8 cellular contexts compared by ENCODE assay signal in genomic region chr9:65675589-65676021, GRCh38. TPM values are rescaled to one million over a fixed set of nuclear protein-coding genes. Genes with fewer than 3 reads are reported as not detected.
DNase-seq lines count a peak whose midpoint lies in the region; ATAC-seq, FAIRE-seq and TF ChIP-seq lines count a peak whose summit lies in the region.
"Not testable (repeated sequence)": the region's sequence is repeated elsewhere in the genome, so short reads cannot be mapped to it uniquely, and the experiment has no call there.

ZNG1E (plus strand) TSS chr9:65675928; CDS start chr9:65675977, 49 bp downstream.

- H3K9me3 ChIP-seq in Peyer's patch = not testable (repeated sequence)

- not testable (repeated sequence) for H3K36me3 ChIP-seq in Peyer's patch; bronchial epithelial cell (ENCODE audit: control insufficient read depth, insufficient read depth, low read length)

- DNase-seq in Peyer's patch (peak; percentile 60 to 91 (median 62)), bronchial epithelial cell (ENCODE audit: low read depth) (peak; percentile 76), Right ventricle myocardium inferior (ENCODE audit: missing footprints) (peak; percentile 70), myocyte (ENCODE audit: low read depth) (peak; percentile 13), ureter (ENCODE audit: low spot score) (peak; percentile 78)
- peak; percentile 28 for DNase-seq in activated CD8-positive, alpha-beta memory T cell treated with anti-CD3 and anti-CD28 coated beads, Interleukin-2, amount 50 U/mL, for 1 hour (ENCODE audit: extremely low read depth)
- peak; percentile 23 to 39 for DNase-seq in stimulated activated CD4-positive, alpha-beta T cell treated with anti-CD3 and anti-CD28 coated beads, Interleukin-1b, Interleukin-23, amount 100 ng/mL, for 1 hour (ENCODE audit: low read depth in 2 of 2)

- peak within 1 kb of the TSS; percentile 63 to 82 (median 66) for H3K27ac ChIP-seq in Peyer's patch

- FAIRE-seq in bronchial epithelial cell (lab: Jason Lieb, UNC) = not testable (repeated sequence)

- H3K4me3 ChIP-seq in Peyer's patch = peak within 1 kb of the TSS; percentile 36 to 50 (median 40)
- H3K4me3 ChIP-seq in bronchial epithelial cell (ENCODE audit: low read depth, low read length) = peak within 1 kb of the TSS; percentile 33

- H3K27me3 ChIP-seq in Peyer's patch; bronchial epithelial cell (ENCODE audit: control insufficient read depth, insufficient read depth, low read length): not testable (repeated sequence)

- intact Hi-C loops in Right ventricle myocardium inferior (cut with DNase I) = not testable (repeated sequence)

- not testable (repeated sequence) for TF ChIP-seq CTCF in Peyer's patch (IDR thresholded peaks at IDR 0.05); bronchial epithelial cell (IDR thresholded peaks at IDR 0.05; ENCODE audit: insufficient read depth, low read length, severe bottlenecking)

- peak; percentile 33 for TF ChIP-seq POLR2A in GM18526 (IDR thresholded peaks at IDR 0.05; ENCODE audit: extremely low read depth, insufficient read length)
- TF ChIP-seq POLR2A in Peyer's patch (IDR thresholded peaks at IDR 0.05) = not testable (repeated sequence)

- H3K4me1 ChIP-seq in Peyer's patch = not testable (repeated sequence)

- ATAC-seq in Right ventricle myocardium inferior = not testable (repeated sequence)

RNA-seq across cellular contexts. Expression of gene ZNG1E, which starts in this region (rescaled TPM):
- 10 to 100 TPM; 44.6 to 88.1 (median 68.3) TPM for total RNA-seq in Peyer's patch
- 36.1 and 46.7 TPM in 2 replicates for total RNA-seq in bronchial epithelial cell
- 17.5 TPM for total RNA-seq in Right ventricle myocardium inferior
- total RNA-seq in myocyte = 26.2 and 27.9 TPM in 2 replicates
- 24.4 TPM for polyA plus RNA-seq in myocyte (2012)
- 96.3 TPM for total RNA-seq in ureter

Comparison
In these comparisons a context has a peak if more than half of its experiments do, and no peak if none do; other contexts are left out.
1. DNase-seq: peak in every context shown above with its lines; median percentile 78 in ureter; 76 in bronchial epithelial cell; 70 in Right ventricle myocardium inferior; 62 in Peyer's patch; 31 in stimulated activated CD4-positive, alpha-beta T cell treated with anti-CD3 and anti-CD28 coated beads, Interleukin-1b, Interleukin-23, amount 100 ng/mL, for 1 hour; 28 in activated CD8-positive, alpha-beta memory T cell treated with anti-CD3 and anti-CD28 coated beads, Interleukin-2, amount 50 U/mL, for 1 hour; 13 in myocyte.